ENCODE assay signal across 1 cellular context in genomic region chr15:58178668-58179067, GRCh38.
TF ChIP-seq lines count a peak whose summit lies in the region.

No MANE protein-coding gene starts in this region.

TF ChIP-seq in K562, 482 proteins besides CTCF, POLR2A, EP300 and RAD21 (continued from another document):
- 0 out of 2 replicates have a peak, but pooled peaks have one; percentile 60 for TF ChIP-seq ZNF592 (IDR thresholded peaks at IDR 0.05)
- TF ChIP-seq HDAC8 (tag; IDR thresholded peaks at IDR 0.05) = no peak
- TF ChIP-seq RBM17 (IDR thresholded peaks at IDR 0.05; ENCODE audit: borderline replicate concordance, low read depth, low read length) = no peak
- no peak for TF ChIP-seq MTF1 (CRISPR knock-in tag; IDR thresholded peaks at IDR 0.05; ENCODE audit: borderline replicate concordance)
- TF ChIP-seq ZNF507 (tag; conservative IDR thresholded peaks at IDR 0.05) = no peak
